ENCODE assay signal across 8 cellular contexts in genomic region chr1:40438391-40439015, GRCh38. TPM values are rescaled to one million over a fixed set of nuclear protein-coding genes. Genes with fewer than 3 reads are reported as not detected.
DNase-seq lines count a peak whose midpoint lies in the region; ATAC-seq and TF ChIP-seq lines count a peak whose summit lies in the region.

No MANE protein-coding gene starts in this region.

- H3K9me3 ChIP-seq in PC-9 (ENCODE audit: insufficient read depth, low read depth) (peaks cover 15% of the 10 kb centered on the region; the same call in 1 of the 2 replicates), osteoblast (ENCODE audit: low read depth, low read length) (no peaks in the 10 kb centered on the region)

- BruUV-seq in PC-9 (replicated peaks; lab: Mats Ljungman, UMichigan), result no TSS peak

- H3K4me2 ChIP-seq in PC-9 (no peak overlapping the region), osteoblast (ENCODE audit: insufficient read depth, low read length) (no peak overlapping the region)

- H4K20me1 ChIP-seq in PC-9 (ENCODE audit: insufficient read depth), result no peaks in the 10 kb centered on the region
- no peaks in the 10 kb centered on the region for H4K20me1 ChIP-seq in osteoblast (ENCODE audit: insufficient read depth, low read length)

- H3K27me3 ChIP-seq in BJ (ENCODE audit: control insufficient read depth, insufficient read depth, low read length) (no peaks in the 10 kb centered on the region), PC-9 (ENCODE audit: insufficient read depth, low read depth) (no peaks in the 10 kb centered on the region), osteoblast (ENCODE audit: insufficient read depth, low read length) (no peaks in the 10 kb centered on the region)

- no peaks in the 10 kb centered on the region for H3K4me1 ChIP-seq in PC-9 (replicated peaks; ENCODE audit: insufficient read depth)
- H3K4me1 ChIP-seq in osteoblast (ENCODE audit: insufficient read depth, low read length), result peaks cover 10% of the 10 kb centered on the region

- no peak overlapping the region for H3K27ac ChIP-seq in PC-9
- no peak overlapping the region for H3K27ac ChIP-seq in osteoblast (ENCODE audit: low read depth, low read length)

- POLR2A ChIA-PET in BJ (lab: Charles Lee), result no interaction called here
- POLR2A ChIA-PET in PC-9 (lab: Charles Lee; ENCODE audit: unreplicated experiment), result interaction anchor here (0.5 kb wide), 1 partner anchor 296 kb away, joined by 3 read pairs; no protein-coding TSS in a partner anchor

- H3K79me2 ChIP-seq in PC-9 (ENCODE audit: low read depth), result no peaks in the 10 kb centered on the region
- H3K79me2 ChIP-seq in osteoblast (ENCODE audit: insufficient read depth, low read length), result no peaks in the 10 kb centered on the region

- no peak for DNase-seq in BJ (ENCODE audit: low read depth)
- DNase-seq in PC-9, result peak in 1 of 2 experiments; percentile 6
- DNase-seq in epithelial cell of esophagus (ENCODE audit: low read depth), result peak; percentile 28
- DNase-seq in osteoblast (ENCODE audit: insufficient read length, low spot score, missing footprints), result peak; percentile 82
- DNase-seq in NK-92 (lab: John Stamatoyannopoulos, UW; ENCODE audit: unreplicated experiment), result no peak
- DNase-seq in central memory CD4-positive, alpha-beta T cell, result no peak

- H3K36me3 ChIP-seq in BJ (ENCODE audit: control insufficient read depth, insufficient read depth, low read length) (no peaks in the 10 kb centered on the region), PC-9 (ENCODE audit: low read depth) (no peaks in the 10 kb centered on the region), osteoblast (ENCODE audit: insufficient read depth, low read length) (no peaks in the 10 kb centered on the region)

- H3K4me3 ChIP-seq in BJ (ENCODE audit: low read depth, low read length), result no peak overlapping the region
- H3K4me3 ChIP-seq in PC-9, result no peak overlapping the region
- H3K4me3 ChIP-seq in epithelial cell of esophagus (ENCODE audit: low read length), result no peak overlapping the region
- no peak overlapping the region for H3K4me3 ChIP-seq in osteoblast (ENCODE audit: insufficient read depth, low read length)

- no peaks in the 10 kb centered on the region for H3F3A ChIP-seq in PC-9 (ENCODE audit: insufficient read depth, low read depth)

- CTCF ChIA-PET in BJ (lab: Yijun Ruan, JAX) (interaction anchor here (0.6 to 3.9 kb wide), 15 partner anchors 8 to 296 kb away, joined by 3 to 28 read pairs (median 4); partner anchors contain the start of gene ZFP69B), PC-9 (lab: Charles Lee) (interaction anchor here (0.5 to 1.2 kb wide), 6 partner anchors 10 to 832 kb away, joined by 3 to 8 read pairs (median 4); no protein-coding TSS in a partner anchor)

- ATAC-seq in GM21381 (IDR thresholded peaks at IDR 0.05; ENCODE audit: unreplicated experiment), result no peak

- no peaks in the 10 kb centered on the region for H3K9me2 ChIP-seq in PC-9 (ENCODE audit: insufficient read depth)

- H2AFZ ChIP-seq in PC-9 (no peak overlapping the region), osteoblast (ENCODE audit: low read length) (no peak overlapping the region)

- TF ChIP-seq CTCF in BJ (IDR thresholded peaks at IDR 0.05; ENCODE audit: insufficient read depth, low read depth, low read length) (peak; percentile 67), GM12874 (IDR thresholded peaks at IDR 0.05; ENCODE audit: insufficient read depth, low read depth, low read length) (peak; percentile 49), PC-9 (conservative IDR thresholded peaks at IDR 0.05) (peak; percentile 76), epithelial cell of esophagus (IDR thresholded peaks at IDR 0.05; ENCODE audit: insufficient read depth, low read depth, low read length, missing control alignments) (peak; percentile 65), osteoblast (IDR thresholded peaks at IDR 0.05; ENCODE audit: extremely low read depth, low read depth, low read length) (peak; percentile 77)

- intact Hi-C loops in PC-9 (cut with micrococcal nuclease; ENCODE audit: unreplicated experiment), result no loop called here

RNA-seq across cellular contexts. Expression of gene ZFP69B, which starts 11.8 kb away (rescaled TPM):
- polyA plus RNA-seq in BJ (2011; rRNA removed), result 1.5 and 2.5 TPM in 2 replicates
- polyA minus RNA-seq in BJ (2011; rRNA and poly(A)+ RNA removed), result 1.5 and 1.7 TPM in 2 replicates
- total RNA-seq in PC-9 (2021), result 3.7 TPM in 2 replicates
- 4.7 and 5.6 TPM in 2 replicates for total RNA-seq in osteoblast

RNA-seq across cellular contexts. Expression of gene ZFP69, which starts 38.6 kb away (rescaled TPM):
- polyA plus RNA-seq in BJ (2011; rRNA removed), result 1.4 and 1.9 TPM in 2 replicates
- 0.87 and 1.2 TPM in 2 replicates for polyA minus RNA-seq in BJ (2011; rRNA and poly(A)+ RNA removed)
- total RNA-seq in PC-9 (2021) (3.7 and 4.8 TPM in 2 replicates), osteoblast (3.6 and 4.4 TPM in 2 replicates)

Comparison
In these comparisons a context has a peak if more than half of its experiments do, and no peak if none do; other contexts are left out.
1. DNase-seq: peak in epithelial cell of esophagus (single experiment) and osteoblast (single experiment); none in BJ (single experiment), NK-92 (single experiment) and central memory CD4-positive, alpha-beta T cell (single experiment).
2. Peak in every context shown above with its lines, with median percentiles within 50 percentile points of each other: CTCF ChIP-seq.